Comparison of ENCODE assay signal across 31 cellular contexts in genomic region chr3:51733859-51734571, GRCh38. TPM values are rescaled to one million over a fixed set of nuclear protein-coding genes. Genes with fewer than 3 reads are reported as not detected.
DNase-seq lines count a peak whose midpoint lies in the region; ATAC-seq and TF ChIP-seq lines count a peak whose summit lies in the region.
"Had no signal": no experiment of that assay in that cellular context is flagged by ENCODE, and none has a peak within 500 bp of the region (broad histone marks: within the 10 kb centered on the region; RNA-seq: fewer than 3 reads in every experiment).

No MANE protein-coding gene starts in this region.

- peaks cover 0 to 2% of the 10 kb centered on the region in 2 donors for H3K36me3 Mint-ChIP-seq in activated T-cell treated with anti-CD3 and anti-CD28 coated beads, Interleukin-2, amount 50 U/mL, for 72 hours (ENCODE audit: insufficient read depth in 2 of 2)
- peaks cover 2% of the 10 kb centered on the region for H3K36me3 Mint-ChIP-seq in activated naive CD8-positive, alpha-beta T cell

- 79% methylated on average over 4 of the region's 4 CpGs for WGBS in hepatocyte (ENCODE audit: low lambda C conversion rate, missing lambda C conversion rate)

- TF ChIP-seq CTCF in KMS-11 (conservative IDR thresholded peaks at IDR 0.05; ENCODE audit: low read depth, low read length) (no peak), hepatocyte (IDR thresholded peaks at IDR 0.05; ENCODE audit: poor library complexity) (no peak)

- H3K4me1 Mint-ChIP-seq in activated T-cell treated with anti-CD3 and anti-CD28 coated beads, Interleukin-2, amount 50 U/mL, for 72 hours (ENCODE audit: low read depth) = peaks cover 33% of the 10 kb centered on the region
- peaks cover 26% of the 10 kb centered on the region for H3K4me1 Mint-ChIP-seq in activated naive CD8-positive, alpha-beta T cell (ENCODE audit: low read depth)
- peaks cover 82% of the 10 kb centered on the region for H3K4me1 Mint-ChIP-seq in stimulated activated naive CD8-positive, alpha-beta T cell treated with anti-CD3 and anti-CD28 coated beads, Interleukin-15, amount 100 ng/mL, for 72 hours
- H3K4me1 Mint-ChIP-seq: activated B cell treated with CpG ODN at 0.5 μM for 24 hours, nephron had no signal

- H3K9me2 ChIP-seq in hepatocyte (replicated peaks; ENCODE audit: insufficient read depth) = no peaks in the 10 kb centered on the region

- peak overlapping the region; percentile 76 for H3K27ac ChIP-seq in KMS-11
- no peak overlapping the region for H3K27ac ChIP-seq in hepatocyte
- H3K27ac ChIP-seq: heart right ventricle, tibial nerve had no signal

- ATAC-seq in activated T-cell treated with anti-CD3 and anti-CD28 coated beads, Interleukin-2, amount 50 U/mL, for 72 hours (replicated peaks in 1 of 2) = peak; percentile 25 to 37
- peak; percentile 57 for ATAC-seq in stimulated activated naive CD8-positive, alpha-beta T cell treated with anti-CD3 and anti-CD28 coated beads, Interleukin-15, amount 100 ng/mL, for 72 hours
- no peak for ATAC-seq in GM19397 (IDR thresholded peaks at IDR 0.05; ENCODE audit: unreplicated experiment)
- ATAC-seq: esophagus mucosa, heart right ventricle had no signal

- H3K79me2 ChIP-seq in KMS-11 (ENCODE audit: insufficient read depth, low read depth) (no peaks in the 10 kb centered on the region), hepatocyte (no peaks in the 10 kb centered on the region)

- H3K4me3 ChIP-seq in KMS-11 (IDR thresholded peaks at IDR 0.05; ENCODE audit: insufficient read depth, low read depth, low read length) = no peak overlapping the region
- H3K4me3 ChIP-seq in hepatocyte = no peak overlapping the region
- H3K4me3 ChIP-seq: HAP-1, heart right ventricle, lung, tibial nerve had no signal

- no peaks in the 10 kb centered on the region for H4K20me1 ChIP-seq in KMS-11 (ENCODE audit: insufficient read depth)
- no peaks in the 10 kb centered on the region for H4K20me1 ChIP-seq in hepatocyte (ENCODE audit: insufficient read depth, poor library complexity, severe bottlenecking)

- H3K9ac ChIP-seq in KMS-11 = peak overlapping the region; percentile 35; the same call in 1 of the 2 replicates

- no peak overlapping the region for H3K27ac Mint-ChIP-seq in activated T-cell treated with anti-CD3 and anti-CD28 coated beads, Interleukin-2, amount 50 U/mL, for 72 hours
- H3K27ac Mint-ChIP-seq in activated naive CD8-positive, alpha-beta T cell = peak overlapping the region; percentile 2
- H3K27ac Mint-ChIP-seq in stimulated activated naive CD8-positive, alpha-beta T cell treated with anti-CD3 and anti-CD28 coated beads, Interleukin-15, amount 100 ng/mL, for 72 hours = peak overlapping the region; percentile 2 to 71
- H3K27ac Mint-ChIP-seq: activated B cell treated with CpG ODN at 0.5 μM for 24 hours; effector memory CD8-positive, alpha-beta T cell; nephron had no signal

- peak overlapping the region; percentile 44 to 73 for H3K4me3 Mint-ChIP-seq in activated T-cell treated with anti-CD3 and anti-CD28 coated beads, Interleukin-2, amount 50 U/mL, for 72 hours
- no peak overlapping the region for H3K4me3 Mint-ChIP-seq in activated naive CD8-positive, alpha-beta T cell
- H3K4me3 Mint-ChIP-seq in stimulated activated naive CD8-positive, alpha-beta T cell treated with anti-CD3 and anti-CD28 coated beads, Interleukin-15, amount 100 ng/mL, for 72 hours = peak overlapping the region; percentile 14 to 47
- H3K4me3 Mint-ChIP-seq: activated B cell treated with CpG ODN at 0.5 μM for 24 hours; effector memory CD8-positive, alpha-beta T cell; nephron had no signal

- DNase-seq in activated T-cell treated with anti-CD3 and anti-CD28 coated beads, Interleukin-2, amount 50 U/mL, for 72 hours = no peak
- DNase-seq in activated T-cell treated with anti-CD3 and anti-CD28 coated beads, Interleukin-2, amount 50 U/mL, for 1 hour = no peak
- no peak for DNase-seq in stimulated activated naive CD8-positive, alpha-beta T cell treated with anti-CD3 and anti-CD28 coated beads, Interleukin-15, amount 100 ng/mL, for 72 hours
- DNase-seq in hepatocyte (ENCODE audit: low spot score) = no peak
- DNase-seq: ACHN; activated B cell treated with CpG ODN at 0.5 μM for 24 hours; activated T-cell treated with anti-CD3 and anti-CD28 coated beads, Interleukin-2, amount 50 U/mL, for 48 hours; BE2C; caudate nucleus; cortex of kidney; DMS153; effector memory CD8-positive, alpha-beta T cell; foreskin fibroblast; heart right ventricle; KG1; NCI-H146; NCI-H510A treated with DMSO at 0.1 percent for 48 hours; SHP77; T1000 had no signal

- H2AFZ ChIP-seq in KMS-11 (ENCODE audit: low read depth) = peak overlapping the region; percentile 58
- H2AFZ ChIP-seq in hepatocyte = no peak overlapping the region

- peaks cover 0 to 3% of the 10 kb centered on the region in 2 donors for H3K9me3 Mint-ChIP-seq in activated T-cell treated with anti-CD3 and anti-CD28 coated beads, Interleukin-2, amount 50 U/mL, for 72 hours
- H3K9me3 Mint-ChIP-seq in activated naive CD8-positive, alpha-beta T cell (ENCODE audit: low read depth) = no peaks in the 10 kb centered on the region
- H3K9me3 Mint-ChIP-seq in stimulated activated naive CD8-positive, alpha-beta T cell treated with anti-CD3 and anti-CD28 coated beads, Interleukin-15, amount 100 ng/mL, for 72 hours = no peaks in the 10 kb centered on the region
- H3K9me3 Mint-ChIP-seq: activated B cell treated with CpG ODN at 0.5 μM for 24 hours; effector memory CD8-positive, alpha-beta T cell; nephron had no signal

- no peaks in the 10 kb centered on the region for H3K36me3 ChIP-seq in KMS-11 (ENCODE audit: insufficient read depth)
- H3K36me3 ChIP-seq in hepatocyte (replicated peaks; ENCODE audit: insufficient read depth, low read depth) = no peaks in the 10 kb centered on the region
- H3K36me3 ChIP-seq: BE2C, HAP-1, heart right ventricle, tibial nerve had no signal

- no peaks in the 10 kb centered on the region for H3K9me3 ChIP-seq in hepatocyte (ENCODE audit: low read depth)
- H3K9me3 ChIP-seq: BE2C, HAP-1 had no signal

- H3K27me3 Mint-ChIP-seq in activated T-cell treated with anti-CD3 and anti-CD28 coated beads, Interleukin-2, amount 50 U/mL, for 72 hours (ENCODE audit: low read depth) = peaks cover 28% of the 10 kb centered on the region
- peaks cover 5% of the 10 kb centered on the region for H3K27me3 Mint-ChIP-seq in activated naive CD8-positive, alpha-beta T cell
- peaks cover 9% of the 10 kb centered on the region for H3K27me3 Mint-ChIP-seq in stimulated activated naive CD8-positive, alpha-beta T cell treated with anti-CD3 and anti-CD28 coated beads, Interleukin-15, amount 100 ng/mL, for 72 hours

- H3K27me3 ChIP-seq in KMS-11 (ENCODE audit: insufficient read depth, low read depth) (no peaks in the 10 kb centered on the region), hepatocyte (peaks cover 9% of the 10 kb centered on the region)
- H3K27me3 ChIP-seq: tibial nerve had no signal

- H3K4me1 ChIP-seq in KMS-11 (ENCODE audit: low read depth, poor library complexity, severe bottlenecking) (peaks cover 45% of the 10 kb centered on the region), hepatocyte (ENCODE audit: insufficient read depth) (no peaks in the 10 kb centered on the region)
- H3K4me1 ChIP-seq: BE2C, HAP-1, tibial nerve had no signal

- H3K4me2 ChIP-seq in KMS-11 (peak overlapping the region; percentile 75), hepatocyte (no peak overlapping the region)

RNA-seq across cellular contexts. Expression of gene GRM2, which starts 27.1 kb away (rescaled TPM):
- total RNA-seq in activated T-cell treated with anti-CD3 and anti-CD28 coated beads, Interleukin-2, amount 50 U/mL, for 72 hours = 1 to 10 TPM in 1 of 2 donors, under 1 TPM in 1; 0.48 to 2.0 TPM
- 0.27 TPM in 1 of 2 replicates, not detected in the other for total RNA-seq in hepatocyte
- polyA plus RNA-seq in hepatocyte = 0.10 TPM in 1 of 2 replicates, not detected in the other
- total RNA-seq: skeletal muscle tissue had no signal

RNA-seq across cellular contexts. Expression of gene IQCF6, which starts 45.0 kb away (rescaled TPM):
- total RNA-seq in activated T-cell treated with anti-CD3 and anti-CD28 coated beads, Interleukin-2, amount 50 U/mL, for 72 hours = not detected
- total RNA-seq in hepatocyte = not detected in 2 replicates
- not detected in 2 replicates for polyA plus RNA-seq in hepatocyte
- total RNA-seq: activated B cell treated with CpG ODN at 0.5 μM for 24 hours, esophagus mucosa, heart right ventricle, HT1080, lung, mononuclear cell, osteocyte, skeletal muscle tissue, tibial nerve had no signal
- polyA plus RNA-seq: heart right ventricle, lung had no signal
